In genomic region chr4:56978750-56979303, GRCh38 we compare ENCODE assay signal across 1 cellular context.
A peak's percentile ranks its signal among the peaks of the same experiment; 100 is the strongest.
TF ChIP-seq lines count a peak whose summit lies in the region.

POLR2B (plus strand) TSS chr4:56978896; CDS start chr4:56978986, 90 bp downstream.

TF ChIP-seq in K562, 482 proteins besides CTCF, POLR2A, EP300 and RAD21 (continued from another document):
- TF ChIP-seq ARID4B (CRISPR knock-in tag; IDR thresholded peaks at IDR 0.05) = 0 out of 2 replicates have a peak, but pooled peaks have one; percentile 33
- TF ChIP-seq ZHX1 (conservative IDR thresholded peaks at IDR 0.05; ENCODE audit: low read length) = no peak
- TF ChIP-seq MXI1 (IDR thresholded peaks at IDR 0.05; ENCODE audit: low read depth, low read length) = peak; percentile 59; the same call in 1 of the 2 replicates
- TF ChIP-seq ATF7 (IDR thresholded peaks at IDR 0.05) = peak; percentile 44; the same call in 1 of the 2 replicates
- peak; percentile 76 for TF ChIP-seq ELF2 (CRISPR knock-in tag; IDR thresholded peaks at IDR 0.05)
- TF ChIP-seq PML (IDR thresholded peaks at IDR 0.05; ENCODE audit: low read length) = peak; percentile 87
- TF ChIP-seq HDAC1 (IDR thresholded peaks at IDR 0.05) = peak in 1 of 2 experiments; percentile 94; a peak in 2 of 4 replicates
- peak; percentile 88 for TF ChIP-seq PHF8 (IDR thresholded peaks at IDR 0.05; ENCODE audit: borderline replicate concordance, low read length)
- peak; percentile 95 for TF ChIP-seq POLR2B (IDR thresholded peaks at IDR 0.05; ENCODE audit: low read depth, partially characterized antibody)
- TF ChIP-seq GABPA (tag; conservative IDR thresholded peaks at IDR 0.05; ENCODE audit: low read depth) = peak; percentile 65; the same call in 1 of the 2 replicates
- peak; percentile 87 for TF ChIP-seq NR2C1 (IDR thresholded peaks at IDR 0.05)
- peak; percentile 87 for TF ChIP-seq NR2C1 (tag; IDR thresholded peaks at IDR 0.05)
- TF ChIP-seq THAP12 (CRISPR knock-in tag; IDR thresholded peaks at IDR 0.05) = peak; percentile 55; the same call in 1 of the 2 replicates
- no peak for TF ChIP-seq PCBP1 (IDR thresholded peaks at IDR 0.05; ENCODE audit: low read depth, low read length, poor library complexity, severe bottlenecking)
- no peak for TF ChIP-seq E2F4 (CRISPR knock-in tag; IDR thresholded peaks at IDR 0.05; ENCODE audit: low read depth)
- no peak for TF ChIP-seq ZNF584 (CRISPR knock-in tag; IDR thresholded peaks at IDR 0.05; ENCODE audit: low read depth)
- TF ChIP-seq MCM7 (IDR thresholded peaks at IDR 0.05) = no peak
- peak; percentile 10 to 44; a peak in 1 of 4 replicates for TF ChIP-seq FOXK2 (conservative IDR thresholded peaks at IDR 0.05 in 1 of 2, IDR thresholded peaks at IDR 0.05 in 1 of 2; ENCODE audit: low read depth in 2 of 2)
- TF ChIP-seq E2F3 (CRISPR knock-in tag; IDR thresholded peaks at IDR 0.05) = 0 out of 2 replicates have a peak, but pooled peaks have one; percentile 17
- TF ChIP-seq NR4A1 (CRISPR knock-in tag; IDR thresholded peaks at IDR 0.05) = no peak
- TF ChIP-seq NR4A1 (tag; IDR thresholded peaks at IDR 0.05) = 0 out of 2 replicates have a peak, but pooled peaks have one; percentile 21
- TF ChIP-seq HNRNPLL (IDR thresholded peaks at IDR 0.05; ENCODE audit: low read depth, low read length, poor library complexity, severe bottlenecking) = peak; percentile 94
- TF ChIP-seq ETS1 (conservative IDR thresholded peaks at IDR 0.05; ENCODE audit: control insufficient read depth, low read depth, low read length) = peak; percentile 63; the same call in 1 of the 2 replicates
- TF ChIP-seq SP1 (CRISPR knock-in tag; IDR thresholded peaks at IDR 0.05) = peak; percentile 51; the same call in 1 of the 2 replicates
- TF ChIP-seq ATF4 (CRISPR knock-in tag; IDR thresholded peaks at IDR 0.05) = no peak
- TF ChIP-seq MAX (CRISPR knock-in tag; IDR thresholded peaks at IDR 0.05) = peak; percentile 59
- peak in 1 of 2 experiments; percentile 9; a peak in 2 of 4 replicates for TF ChIP-seq MNT (conservative IDR thresholded peaks at IDR 0.05)
- TF ChIP-seq ZNF324 (CRISPR knock-in tag; IDR thresholded peaks at IDR 0.05) = no peak
- TF ChIP-seq AFF1 (IDR thresholded peaks at IDR 0.05; ENCODE audit: low read depth in 1 of 2, partially characterized antibody in 2 of 2) = peak; percentile 16 to 72
- no peak for TF ChIP-seq ETS2 (tag; IDR thresholded peaks at IDR 0.05; ENCODE audit: borderline replicate concordance, poor library complexity, severe bottlenecking)
- peak in 1 of 2 experiments; percentile 58; a peak in 1 of 4 replicates for TF ChIP-seq FOXA3 (CRISPR knock-in tag; conservative IDR thresholded peaks at IDR 0.05 in 1 of 2, IDR thresholded peaks at IDR 0.05 in 1 of 2)
- TF ChIP-seq CREM (IDR thresholded peaks at IDR 0.05; ENCODE audit: low read depth) = peak; percentile 95
